In the genomic region with DNA sequence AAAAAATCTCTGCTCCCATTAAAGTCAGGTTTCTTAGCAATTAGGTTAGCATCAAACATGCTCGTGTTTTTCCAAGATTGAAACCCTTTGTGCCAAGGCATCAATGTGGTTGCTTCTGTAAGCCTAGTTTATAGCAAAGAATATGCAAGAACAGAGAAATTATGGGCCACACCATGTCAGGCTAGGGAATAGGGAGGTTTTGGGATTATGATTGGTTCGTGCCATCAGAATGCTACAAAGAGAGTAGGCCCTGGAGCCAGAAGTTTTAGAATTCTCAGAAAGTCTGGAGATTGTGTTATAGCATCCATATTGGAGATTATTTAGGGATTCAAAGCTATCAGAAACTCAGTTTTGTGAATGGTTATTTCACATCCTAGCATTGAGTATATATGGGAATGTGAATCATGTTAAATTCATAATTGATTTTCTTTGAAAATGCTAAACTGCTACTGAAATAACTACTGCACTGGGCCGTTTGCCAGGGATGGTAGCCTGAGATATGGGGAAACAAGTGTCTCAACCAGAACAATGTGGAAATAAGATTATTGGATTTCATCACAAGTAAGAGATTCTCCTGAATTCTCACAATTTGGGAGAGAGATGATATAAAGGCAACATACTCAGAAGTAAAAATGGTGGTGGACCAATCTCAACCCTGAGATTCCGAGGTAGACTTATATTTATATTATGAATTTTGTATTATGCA, we compare ENCODE assay signal across 1 cellular context.
A peak's percentile ranks its signal among the peaks of the same experiment; 100 is the strongest.
TF ChIP-seq lines count a peak whose summit lies in the region.

No MANE protein-coding gene starts in this region.

TF ChIP-seq in IMR-90, 13 proteins besides CTCF, POLR2A, EP300 and RAD21:
- TF ChIP-seq, protein P1, sequence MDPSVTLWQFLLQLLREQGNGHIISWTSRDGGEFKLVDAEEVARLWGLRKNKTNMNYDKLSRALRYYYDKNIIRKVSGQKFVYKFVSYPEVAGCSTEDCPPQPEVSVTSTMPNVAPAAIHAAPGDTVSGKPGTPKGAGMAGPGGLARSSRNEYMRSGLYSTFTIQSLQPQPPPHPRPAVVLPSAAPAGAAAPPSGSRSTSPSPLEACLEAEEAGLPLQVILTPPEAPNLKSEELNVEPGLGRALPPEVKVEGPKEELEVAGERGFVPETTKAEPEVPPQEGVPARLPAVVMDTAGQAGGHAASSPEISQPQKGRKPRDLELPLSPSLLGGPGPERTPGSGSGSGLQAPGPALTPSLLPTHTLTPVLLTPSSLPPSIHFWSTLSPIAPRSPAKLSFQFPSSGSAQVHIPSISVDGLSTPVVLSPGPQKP (IDR thresholded peaks at IDR 0.05; ENCODE audit: borderline replicate concordance, low read depth, low read length), result no peak
- TF ChIP-seq, protein P2, sequence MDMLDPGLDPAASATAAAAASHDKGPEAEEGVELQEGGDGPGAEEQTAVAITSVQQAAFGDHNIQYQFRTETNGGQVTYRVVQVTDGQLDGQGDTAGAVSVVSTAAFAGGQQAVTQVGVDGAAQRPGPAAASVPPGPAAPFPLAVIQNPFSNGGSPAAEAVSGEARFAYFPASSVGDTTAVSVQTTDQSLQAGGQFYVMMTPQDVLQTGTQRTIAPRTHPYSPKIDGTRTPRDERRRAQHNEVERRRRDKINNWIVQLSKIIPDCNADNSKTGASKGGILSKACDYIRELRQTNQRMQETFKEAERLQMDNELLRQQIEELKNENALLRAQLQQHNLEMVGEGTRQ (IDR thresholded peaks at IDR 0.05; ENCODE audit: low read depth, low read length), result no peak
- TF ChIP-seq MAZ (IDR thresholded peaks at IDR 0.05; ENCODE audit: borderline replicate concordance, low read depth, low read length) (no peak), MXI1 (IDR thresholded peaks at IDR 0.05; ENCODE audit: borderline replicate concordance, low read depth, low read length) (no peak), CEBPB (IDR thresholded peaks at IDR 0.05; ENCODE audit: low read depth, low read length) (peak; percentile 36; the same call in 1 of the 2 replicates)
